8 cellular contexts compared by ENCODE assay signal in the genomic region with DNA sequence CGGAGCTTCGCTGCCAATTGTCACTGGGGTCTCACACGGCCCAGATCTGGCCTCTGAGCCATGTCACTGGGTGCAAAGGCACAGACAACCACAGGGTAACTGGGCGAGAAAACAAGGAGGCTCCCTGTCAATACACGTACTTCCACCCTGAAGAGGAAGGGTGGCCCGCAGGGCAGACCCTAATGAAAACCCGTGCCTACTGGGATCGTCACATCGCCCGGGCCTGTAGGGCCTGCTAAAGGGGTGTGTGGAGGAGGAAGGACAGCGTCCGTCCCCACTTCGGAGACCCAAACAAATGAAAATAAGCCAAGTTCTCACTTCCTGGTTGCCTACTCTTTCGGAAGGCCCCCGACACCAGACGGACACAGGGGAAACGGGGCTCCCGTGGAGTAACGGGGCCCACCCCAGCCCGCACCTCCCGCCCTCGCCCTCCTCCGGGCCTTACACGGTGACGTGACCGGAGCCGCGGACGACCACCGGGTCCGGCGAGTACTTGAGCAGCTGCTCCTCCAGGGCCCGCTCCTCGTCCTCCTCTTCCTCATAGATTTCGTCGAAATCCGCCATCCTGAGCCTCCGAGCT. TPM values are rescaled to one million over a fixed set of nuclear protein-coding genes. Genes with fewer than 3 reads are reported as not detected.
DNase-seq lines count a peak whose midpoint lies in the region; ATAC-seq and TF ChIP-seq lines count a peak whose summit lies in the region.

No MANE protein-coding gene starts in this region.

- ATAC-seq in GM19395 (IDR thresholded peaks at IDR 0.05; ENCODE audit: unreplicated experiment) (peak; percentile 39), HG03520 (IDR thresholded peaks at IDR 0.05; ENCODE audit: unreplicated experiment) (peak; percentile 21)

- POLR2A ChIA-PET in CD4-positive, alpha-beta memory T cell (lab: Charles Lee; ENCODE audit: partially characterized antibody), result interaction anchor here (0.6 to 3.2 kb wide), 9 partner anchors 9 to 1351 kb away, joined by 3 to 13 read pairs (median 3); no protein-coding TSS in a partner anchor

- H3K36me3 ChIP-seq in CD4-positive, alpha-beta memory T cell (ENCODE audit: insufficient read depth, low read length), result no peaks in the 10 kb centered on the region

- no peaks in the 10 kb centered on the region for H3K9me3 ChIP-seq in CD4-positive, alpha-beta memory T cell (ENCODE audit: control insufficient read depth in 1 of 2, low read length in 2 of 2)

- H3K27ac ChIP-seq in CD4-positive, alpha-beta memory T cell (ENCODE audit: low read depth, low read length), result peak overlapping the region; percentile 98
- H3K27ac ChIP-seq in VCaP (peak overlapping the region; percentile 96), cingulate gyrus (ENCODE audit: low read depth, low read length) (peak overlapping the region; percentile 79)

- intact Hi-C loops in CD4-positive, alpha-beta memory T cell (cut with micrococcal nuclease), result loop anchor here (1.0 to 5.0 kb wide), 5 partner anchors 27 to 1352 kb away; a partner anchor contains a TSS
- intact Hi-C loops in lower leg skin (cut with DNase I; ENCODE audit: low total_unique reads), result no loop called here

- WGBS in lower leg skin, 2 donors, result 0 to 1% methylated on average over 10 to 26 of the region's 38 CpGs

- H3K27me3 Mint-ChIP-seq in CD4-positive, alpha-beta memory T cell, result no peaks in the 10 kb centered on the region

- TF ChIP-seq CTCF in VCaP (conservative IDR thresholded peaks at IDR 0.05) (no peak), lower leg skin (IDR thresholded peaks at IDR 0.05) (no peak)

- CTCF ChIA-PET in CD4-positive, alpha-beta memory T cell (lab: Charles Lee; ENCODE audit: partially characterized antibody), result no interaction called here

- peak overlapping the region; percentile 87 to 88 for H3K4me3 ChIP-seq in CD4-positive, alpha-beta memory T cell (ENCODE audit: low read length in 2 of 2)
- H3K4me3 ChIP-seq in lower leg skin (ENCODE audit: low read depth, poor library complexity, severe bottlenecking), result peak overlapping the region; percentile 98

- H3K36me3 Mint-ChIP-seq in CD4-positive, alpha-beta memory T cell, result peaks cover 0 to 24% of the 10 kb centered on the region in 2 donors

- H3K27me3 ChIP-seq in CD4-positive, alpha-beta memory T cell (ENCODE audit: insufficient read depth, low read length), result no peaks in the 10 kb centered on the region

- peaks cover 52% of the 10 kb centered on the region for H3K4me1 ChIP-seq in CD4-positive, alpha-beta memory T cell (ENCODE audit: insufficient read depth, low read length)

- peak overlapping the region; percentile 90 to 99 (median 96) for H3K4me3 Mint-ChIP-seq in CD4-positive, alpha-beta memory T cell

- DNase-seq in CD4-positive, alpha-beta memory T cell, result peak in 3 of 5 donors; percentile 46 to 54 (median 52)
- peak; percentile 39 to 90 for DNase-seq in lower leg skin (ENCODE audit: low spot score in 2 of 2)
- DNase-seq in stimulated activated CD8-positive, alpha-beta memory T cell treated with anti-CD3 and anti-CD28 coated beads, Interleukin-15, amount 100 ng/mL, for 1 hour (ENCODE audit: low read depth), result peak; percentile 1
- DNase-seq in SHP77 treated with DMSO at 0.1 percent for 48 hours (lab: John Stamatoyannopoulos, UW), result no peak

- peaks cover 36 to 67% (median 45%) of the 10 kb centered on the region in 4 donors for H3K4me1 Mint-ChIP-seq in CD4-positive, alpha-beta memory T cell

- H3K27ac Mint-ChIP-seq in CD4-positive, alpha-beta memory T cell, result peak overlapping the region; percentile 94 to 99 (median 98)

- TF ChIP-seq POLR2A in lower leg skin (IDR thresholded peaks at IDR 0.05), result no peak

- H3K9me3 Mint-ChIP-seq in CD4-positive, alpha-beta memory T cell, result no peaks in the 10 kb centered on the region

RNA-seq across cellular contexts. Expression of a gene that starts 0.6 kb away (rescaled TPM):
- 10 to 100 TPM; 45.3 to 46.6 TPM for total RNA-seq in CD4-positive, alpha-beta memory T cell
- 100 to 1,000 TPM in 1 of 2 donors, 10 to 100 TPM in 1; 52.6 to 120 TPM for polyA plus RNA-seq in CD4-positive, alpha-beta memory T cell
- 10 to 100 TPM; 63.0 to 80.7 (median 69.8) TPM for total RNA-seq in lower leg skin

RNA-seq across cellular contexts. Expression of a gene that starts 36.1 kb away (rescaled TPM):
- not detected for total RNA-seq in CD4-positive, alpha-beta memory T cell
- polyA plus RNA-seq in CD4-positive, alpha-beta memory T cell, result not detected
- 1 to 10 TPM in 3 of 4 donors, under 1 TPM in 1; 0.81 to 2.8 (median 1.7) TPM for total RNA-seq in lower leg skin
